In genomic region chr9:89095755-89096154, GRCh38 we compare ENCODE assay signal across 15 cellular contexts.
DNase-seq lines count a peak whose midpoint lies in the region; TF ChIP-seq lines count a peak whose summit lies in the region.
"Had no signal": no experiment of that assay in that cellular context is flagged by ENCODE, and none has a peak within 500 bp of the region (broad histone marks: within the 10 kb centered on the region; RNA-seq: fewer than 3 reads in every experiment).

No MANE protein-coding gene starts in this region.

- H3K4me3 ChIP-seq in adipocyte (ENCODE audit: low read length): no peak overlapping the region
- no peak overlapping the region for H3K4me3 ChIP-seq in vagina
- no peak overlapping the region for H3K4me3 ChIP-seq in osteoblast (ENCODE audit: insufficient read depth, low read length)
- H3K4me3 ChIP-seq in H7 (ENCODE audit: insufficient read depth, low read depth, low read length): no peak overlapping the region
- H3K4me3 ChIP-seq: HAP-1, PC-9 had no signal

- no peak overlapping the region for H2AFZ ChIP-seq in osteoblast (ENCODE audit: low read length)
- H2AFZ ChIP-seq: PC-9 had no signal

- no peak for TF ChIP-seq POLR2A in vagina (IDR thresholded peaks at IDR 0.05)

- H3K79me2 ChIP-seq in osteoblast (ENCODE audit: insufficient read depth, low read length): no peaks in the 10 kb centered on the region

- H3K9me3 ChIP-seq in adipocyte (ENCODE audit: control insufficient read depth, low read length) (no peaks in the 10 kb centered on the region), vagina (no peaks in the 10 kb centered on the region), osteoblast (ENCODE audit: low read depth, low read length) (no peaks in the 10 kb centered on the region)
- H3K9me3 ChIP-seq: HAP-1 had no signal

- TF ChIP-seq CTCF in vagina (IDR thresholded peaks at IDR 0.05) (no peak), osteoblast (IDR thresholded peaks at IDR 0.05; ENCODE audit: extremely low read depth, low read depth, low read length) (no peak)

- DNase-seq in adipocyte (ENCODE audit: low read depth) (peak; percentile 24), fibroblast of peridontal ligament (ENCODE audit: extremely low read depth) (peak; percentile 6), occipital lobe (lab: John Stamatoyannopoulos, UW) (peak; percentile 56), vagina (ENCODE audit: extremely low spot score in 2 of 2) (no peak), osteoblast (ENCODE audit: insufficient read length, low spot score, missing footprints) (no peak), H7 (no peak)
- no peak for DNase-seq in activated T-cell treated with anti-CD3 and anti-CD28 coated beads, Interleukin-2, amount 50 U/mL, for 1 hour
- DNase-seq: CD8-positive, alpha-beta memory T cell; DMS 273 treated with DMSO at 0.1 percent for 48 hours; NCI-H1417; NCI-H2029; NCI-H2171 treated with DMSO at 0.1 percent for 48 hours; NCI-H774; PC-9 had no signal

- intact Hi-C loops in vagina (cut with DNase I): no loop called here

- H3K4me2 ChIP-seq in osteoblast (ENCODE audit: insufficient read depth, low read length): no peak overlapping the region
- H3K4me2 ChIP-seq: PC-9 had no signal

- no peaks in the 10 kb centered on the region for H3K27me3 ChIP-seq in adipocyte (replicated peaks; ENCODE audit: control insufficient read depth, insufficient read depth, low read length)
- no peaks in the 10 kb centered on the region for H3K27me3 ChIP-seq in vagina
- no peaks in the 10 kb centered on the region for H3K27me3 ChIP-seq in osteoblast (ENCODE audit: insufficient read depth, low read length)
- H3K27me3 ChIP-seq in H7 (ENCODE audit: control insufficient read depth, insufficient read depth, low read length): no peaks in the 10 kb centered on the region

- H3K27ac ChIP-seq in vagina: peak overlapping the region; percentile 38
- no peak overlapping the region for H3K27ac ChIP-seq in osteoblast (ENCODE audit: low read depth, low read length)
- H3K27ac ChIP-seq: PC-9 had no signal

- H4K20me1 ChIP-seq in osteoblast (ENCODE audit: insufficient read depth, low read length): no peaks in the 10 kb centered on the region

- H3K4me1 ChIP-seq in adipocyte (ENCODE audit: control insufficient read depth, insufficient read depth, low read length) (peaks cover 29% of the 10 kb centered on the region), vagina (peaks cover 9% of the 10 kb centered on the region), osteoblast (ENCODE audit: insufficient read depth, low read length) (no peaks in the 10 kb centered on the region)
- H3K4me1 ChIP-seq: HAP-1 had no signal

- H3K9ac ChIP-seq in adipocyte (ENCODE audit: low read length): no peak overlapping the region

- no peaks in the 10 kb centered on the region for H3K36me3 ChIP-seq in adipocyte (ENCODE audit: control insufficient read depth, insufficient read depth, low read length, severe bottlenecking)
- no peaks in the 10 kb centered on the region for H3K36me3 ChIP-seq in vagina
- no peaks in the 10 kb centered on the region for H3K36me3 ChIP-seq in osteoblast (ENCODE audit: insufficient read depth, low read length)
- H3K36me3 ChIP-seq in H7 (replicated peaks; ENCODE audit: control insufficient read depth, insufficient read depth, low read length): no peaks in the 10 kb centered on the region
- H3K36me3 ChIP-seq: HAP-1 had no signal

Comparison
In these comparisons a context has a peak if more than half of its experiments do, and no peak if none do; other contexts are left out.
1. DNase-seq: peak in adipocyte (single experiment), fibroblast of peridontal ligament (single experiment) and occipital lobe (single experiment); none in vagina (0 of 2), activated T-cell treated with anti-CD3 and anti-CD28 coated beads, Interleukin-2, amount 50 U/mL, for 1 hour (single experiment), osteoblast (single experiment) and H7 (single experiment).